Comparison of ENCODE assay signal across 1 cellular context in the genomic region with DNA sequence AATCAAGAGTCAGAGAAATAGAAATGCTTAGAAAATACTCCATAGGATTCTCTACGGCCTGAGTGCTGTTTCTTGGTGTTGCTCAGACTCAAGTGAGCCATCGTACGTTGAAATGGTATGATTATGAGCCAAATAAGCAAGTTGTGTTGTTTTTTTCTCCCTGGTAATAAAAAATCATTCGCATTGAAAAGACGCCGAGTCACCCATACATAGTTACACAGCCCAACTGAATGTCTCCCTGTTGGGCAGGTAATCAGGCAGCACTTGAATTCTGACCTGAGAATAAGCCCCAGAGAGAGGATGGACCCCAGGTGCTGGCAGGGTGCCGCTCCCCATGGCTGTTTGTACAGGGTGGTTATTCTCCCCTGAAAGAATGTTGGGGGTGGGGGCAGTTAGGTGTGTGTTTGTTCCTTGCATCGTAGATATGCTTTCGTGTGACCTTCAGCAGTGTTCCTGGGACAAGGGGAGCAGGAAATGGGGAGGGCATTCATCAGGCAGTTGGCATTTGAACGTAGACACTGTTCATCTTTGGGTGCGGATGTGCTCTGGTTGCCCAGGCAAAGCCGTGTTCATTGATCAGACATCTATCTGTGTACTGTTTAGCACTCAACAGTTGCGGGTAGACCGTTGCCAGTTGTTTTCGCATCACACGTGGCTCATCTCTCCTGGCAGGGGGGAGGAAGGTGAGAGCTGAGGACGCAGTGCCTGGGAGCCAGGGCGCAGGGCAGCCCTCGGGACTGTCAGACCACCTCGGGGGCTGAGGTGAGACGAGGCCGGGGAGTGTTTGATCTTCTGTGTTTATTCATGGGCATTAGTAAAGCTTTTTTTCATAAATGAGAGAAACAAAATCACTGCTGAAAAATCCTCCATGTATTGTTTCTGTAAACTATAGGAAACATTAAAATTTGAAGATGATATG.
TF ChIP-seq lines count a peak whose summit lies in the region.

No MANE protein-coding gene starts in this region.

TF ChIP-seq in IMR-90, 13 proteins besides CTCF, POLR2A, EP300 and RAD21:
- TF ChIP-seq CEBPB (IDR thresholded peaks at IDR 0.05; ENCODE audit: low read depth, low read length) (no peak), BHLHE40 (IDR thresholded peaks at IDR 0.05; ENCODE audit: low read depth, low read length) (no peak), MAFK (IDR thresholded peaks at IDR 0.05; ENCODE audit: low read depth, low read length) (no peak), SMC3 (IDR thresholded peaks at IDR 0.05; ENCODE audit: low read depth, low read length) (no peak), RFX5 (IDR thresholded peaks at IDR 0.05; ENCODE audit: low read depth, low read length) (no peak), RCOR1 (IDR thresholded peaks at IDR 0.05; ENCODE audit: insufficient replicate concordance, low read length) (no peak), FOS (IDR thresholded peaks at IDR 0.05; ENCODE audit: low read depth, low read length) (no peak), MXI1 (IDR thresholded peaks at IDR 0.05; ENCODE audit: borderline replicate concordance, low read depth, low read length) (no peak), CHD1 (IDR thresholded peaks at IDR 0.05; ENCODE audit: low read depth, low read length) (no peak)
- TF ChIP-seq, protein P1, sequence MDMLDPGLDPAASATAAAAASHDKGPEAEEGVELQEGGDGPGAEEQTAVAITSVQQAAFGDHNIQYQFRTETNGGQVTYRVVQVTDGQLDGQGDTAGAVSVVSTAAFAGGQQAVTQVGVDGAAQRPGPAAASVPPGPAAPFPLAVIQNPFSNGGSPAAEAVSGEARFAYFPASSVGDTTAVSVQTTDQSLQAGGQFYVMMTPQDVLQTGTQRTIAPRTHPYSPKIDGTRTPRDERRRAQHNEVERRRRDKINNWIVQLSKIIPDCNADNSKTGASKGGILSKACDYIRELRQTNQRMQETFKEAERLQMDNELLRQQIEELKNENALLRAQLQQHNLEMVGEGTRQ (IDR thresholded peaks at IDR 0.05; ENCODE audit: low read depth, low read length), result no peak
- TF ChIP-seq, protein P2, sequence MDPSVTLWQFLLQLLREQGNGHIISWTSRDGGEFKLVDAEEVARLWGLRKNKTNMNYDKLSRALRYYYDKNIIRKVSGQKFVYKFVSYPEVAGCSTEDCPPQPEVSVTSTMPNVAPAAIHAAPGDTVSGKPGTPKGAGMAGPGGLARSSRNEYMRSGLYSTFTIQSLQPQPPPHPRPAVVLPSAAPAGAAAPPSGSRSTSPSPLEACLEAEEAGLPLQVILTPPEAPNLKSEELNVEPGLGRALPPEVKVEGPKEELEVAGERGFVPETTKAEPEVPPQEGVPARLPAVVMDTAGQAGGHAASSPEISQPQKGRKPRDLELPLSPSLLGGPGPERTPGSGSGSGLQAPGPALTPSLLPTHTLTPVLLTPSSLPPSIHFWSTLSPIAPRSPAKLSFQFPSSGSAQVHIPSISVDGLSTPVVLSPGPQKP (IDR thresholded peaks at IDR 0.05; ENCODE audit: borderline replicate concordance, low read depth, low read length), result no peak
